In genomic region chr14:71048393-71048792, GRCh38 we compare ENCODE assay signal across 1 cellular context.
TF ChIP-seq lines count a peak whose summit lies in the region.

No MANE protein-coding gene starts in this region.

TF ChIP-seq in GM12878, 131 proteins besides CTCF, POLR2A, EP300 and RAD21 (continued from another document):
- TF ChIP-seq CEBPZ (IDR thresholded peaks at IDR 0.05; ENCODE audit: low read depth, low read length): no peak
